Comparison of ENCODE assay signal across 9 cellular contexts in genomic region chr17:69502488-69502887, GRCh38.
A peak's percentile ranks its signal among the peaks of the same experiment; 100 is the strongest.
DNase-seq lines count a peak whose midpoint lies in the region; ATAC-seq, FAIRE-seq and TF ChIP-seq lines count a peak whose summit lies in the region.
"Had no signal": no experiment of that assay in that cellular context is flagged by ENCODE, and none has a peak within 500 bp of the region (broad histone marks: within the 10 kb centered on the region; RNA-seq: fewer than 3 reads in every experiment).

No MANE protein-coding gene starts in this region.

- H3K4me1 Mint-ChIP-seq in activated naive CD8-positive, alpha-beta T cell treated with anti-CD3 and anti-CD28 coated beads, Interleukin-2, amount 50 U/mL, for 24 hours, result peaks cover 24% of the 10 kb centered on the region

- no peak for TF ChIP-seq CTCF in GM10248 (IDR thresholded peaks at IDR 0.05; ENCODE audit: control extremely low read depth, extremely low read depth, low read depth, missing control alignments)

- no peaks in the 10 kb centered on the region for H3K27me3 ChIP-seq in small intestine (ENCODE audit: control insufficient read depth in 2 of 2, insufficient read depth in 2 of 2, low read length in 2 of 2)

- H3K4me3 ChIP-seq in small intestine (ENCODE audit: low read depth in 1 of 2, low read length in 2 of 2), result peak overlapping the region in 1 of 2 donors; percentile 35

- H3K27me3 Mint-ChIP-seq in activated naive CD8-positive, alpha-beta T cell treated with anti-CD3 and anti-CD28 coated beads, Interleukin-2, amount 50 U/mL, for 24 hours, result no peaks in the 10 kb centered on the region
- H3K27me3 Mint-ChIP-seq: activated T-helper 17 cell treated with anti-CD3 and anti-CD28 coated beads, Interleukin-2, amount 50 U/mL, for 72 hours had no signal

- peak overlapping the region; percentile 25 to 79 for H3K27ac ChIP-seq in small intestine (ENCODE audit: low read depth in 1 of 2, low read length in 1 of 2)

- peaks cover 0 to 3% of the 10 kb centered on the region in 2 donors for H3K4me1 ChIP-seq in small intestine (ENCODE audit: control insufficient read depth in 2 of 2, insufficient read depth in 1 of 2, low read depth in 1 of 2, low read length in 1 of 2)

- no peaks in the 10 kb centered on the region for H3K9me3 Mint-ChIP-seq in activated naive CD8-positive, alpha-beta T cell treated with anti-CD3 and anti-CD28 coated beads, Interleukin-2, amount 50 U/mL, for 24 hours
- H3K9me3 Mint-ChIP-seq: activated T-helper 17 cell treated with anti-CD3 and anti-CD28 coated beads, Interleukin-2, amount 50 U/mL, for 72 hours had no signal

- no peaks in the 10 kb centered on the region for H3K36me3 ChIP-seq in small intestine (ENCODE audit: control insufficient read depth in 2 of 2, insufficient read depth in 2 of 2, low read length in 2 of 2)

- FAIRE-seq in small intestine (lab: Jason Lieb, UNC), result no peak

- POLR2A ChIA-PET in GM10248 (lab: Yijun Ruan, JAX), result no interaction called here

- peaks cover 1% of the 10 kb centered on the region for H3K36me3 Mint-ChIP-seq in activated naive CD8-positive, alpha-beta T cell treated with anti-CD3 and anti-CD28 coated beads, Interleukin-2, amount 50 U/mL, for 24 hours (ENCODE audit: low read depth)

- H3K27ac Mint-ChIP-seq in activated naive CD8-positive, alpha-beta T cell treated with anti-CD3 and anti-CD28 coated beads, Interleukin-2, amount 50 U/mL, for 24 hours, result no peak overlapping the region
- H3K27ac Mint-ChIP-seq: activated T-helper 17 cell treated with anti-CD3 and anti-CD28 coated beads, Interleukin-2, amount 50 U/mL, for 72 hours had no signal

- no peak for DNase-seq in activated naive CD8-positive, alpha-beta T cell treated with anti-CD3 and anti-CD28 coated beads, Interleukin-2, amount 50 U/mL, for 24 hours
- peak; percentile 52 for DNase-seq in left kidney (ENCODE audit: low read depth, low spot score)
- DNase-seq in small intestine, result no peak
- no peak for DNase-seq in GM10248 (ENCODE audit: extremely low spot score)
- DNase-seq in erythroblast (lab: John Stamatoyannopoulos, UW), result no peak
- DNase-seq in T-helper 2 cell, result no peak

- ATAC-seq in GM21390 (IDR thresholded peaks at IDR 0.05; ENCODE audit: unreplicated experiment) (peak; percentile 7), GM19035 (IDR thresholded peaks at IDR 0.05; ENCODE audit: unreplicated experiment) (no peak)
- ATAC-seq in activated naive CD8-positive, alpha-beta T cell treated with anti-CD3 and anti-CD28 coated beads, Interleukin-2, amount 50 U/mL, for 24 hours, result no peak
- ATAC-seq: activated T-helper 17 cell treated with anti-CD3 and anti-CD28 coated beads, Interleukin-2, amount 50 U/mL, for 72 hours had no signal

- H3K9me3 ChIP-seq in small intestine (ENCODE audit: control insufficient read depth, low read depth), result no peaks in the 10 kb centered on the region

- peak overlapping the region; percentile 41 for H3K4me3 Mint-ChIP-seq in activated naive CD8-positive, alpha-beta T cell treated with anti-CD3 and anti-CD28 coated beads, Interleukin-2, amount 50 U/mL, for 24 hours
- H3K4me3 Mint-ChIP-seq: activated T-helper 17 cell treated with anti-CD3 and anti-CD28 coated beads, Interleukin-2, amount 50 U/mL, for 72 hours had no signal

- TF ChIP-seq POLR2A in erythroblast (IDR thresholded peaks at IDR 0.05; ENCODE audit: low read length), result no peak

- CTCF ChIA-PET in GM10248 (lab: Yijun Ruan, JAX), result interaction anchor here (1.3 to 12.4 kb wide), 4 partner anchors 9 to 167 kb away, joined by 3 to 113 read pairs (median 4); no protein-coding TSS in a partner anchor
